ENCODE assay signal across 3 cellular contexts in genomic region chr1:233975486-233975885, GRCh38.
"Had no signal": no experiment of that assay in that cellular context is flagged by ENCODE, and none has a peak within 500 bp of the region (broad histone marks: within the 10 kb centered on the region; RNA-seq: fewer than 3 reads in every experiment).

No MANE protein-coding gene starts in this region.

- H3K4me2 ChIP-seq: GM23338 had no signal

- H2AFZ ChIP-seq: GM23338 had no signal

- ATAC-seq: GM23338 had no signal

- DNase-seq: H9, HCEC 1CT had no signal

- H3K4me3 ChIP-seq: GM23338 had no signal
